8 cellular contexts compared by ENCODE assay signal in genomic region chr1:2545754-2546514, GRCh38. TPM values are rescaled to one million over a fixed set of nuclear protein-coding genes. Genes with fewer than 3 reads are reported as not detected.
DNase-seq lines count a peak whose midpoint lies in the region; ATAC-seq and TF ChIP-seq lines count a peak whose summit lies in the region.

No MANE protein-coding gene starts in this region.

- peaks cover 0 to 36% (median 10%) of the 10 kb centered on the region in 4 donors for H3K4me1 Mint-ChIP-seq in CD4-positive, CD25-positive, alpha-beta regulatory T cell
- H3K4me1 Mint-ChIP-seq in activated T-cell treated with anti-CD3 and anti-CD28 coated beads, Interleukin-2, amount 50 U/mL, for 24 hours (ENCODE audit: low read depth): peaks cover 41% of the 10 kb centered on the region
- peaks cover 11 to 34% (median 27%) of the 10 kb centered on the region in 3 donors for H3K4me1 Mint-ChIP-seq in naive B cell
- peaks cover 58% of the 10 kb centered on the region for H3K4me1 Mint-ChIP-seq in stimulated activated memory B cell treated with anti-CD40 and anti-IgM and Interleukin-4, amounts not matched to agents 10 μg/mL and 1 μg/mL and 100 μg/mL, for 72 hours

- peak overlapping the region; percentile 94 to 99 (median 95) for H3K4me3 Mint-ChIP-seq in CD4-positive, CD25-positive, alpha-beta regulatory T cell
- peak overlapping the region; percentile 80 for H3K4me3 Mint-ChIP-seq in activated T-cell treated with anti-CD3 and anti-CD28 coated beads, Interleukin-2, amount 50 U/mL, for 24 hours
- peak overlapping the region; percentile 83 to 97 (median 92) for H3K4me3 Mint-ChIP-seq in naive B cell
- peak overlapping the region; percentile 84 for H3K4me3 Mint-ChIP-seq in stimulated activated memory B cell treated with anti-CD40 and anti-IgM and Interleukin-4, amounts not matched to agents 10 μg/mL and 1 μg/mL and 100 μg/mL, for 72 hours

- peaks cover 13% of the 10 kb centered on the region for H3K27me3 Mint-ChIP-seq in CD4-positive, CD25-positive, alpha-beta regulatory T cell
- peaks cover 2% of the 10 kb centered on the region for H3K27me3 Mint-ChIP-seq in activated T-cell treated with anti-CD3 and anti-CD28 coated beads, Interleukin-2, amount 50 U/mL, for 24 hours
- peaks cover 0 to 5% (median 0%) of the 10 kb centered on the region in 3 donors for H3K27me3 Mint-ChIP-seq in naive B cell
- H3K27me3 Mint-ChIP-seq in stimulated activated memory B cell treated with anti-CD40 and anti-IgM and Interleukin-4, amounts not matched to agents 10 μg/mL and 1 μg/mL and 100 μg/mL, for 72 hours: peaks cover 23% of the 10 kb centered on the region

- no peaks in the 10 kb centered on the region for H3K9me2 ChIP-seq in OCI-LY1 (ENCODE audit: low read depth, low read length)

- H3F3A ChIP-seq in OCI-LY1 (ENCODE audit: insufficient read depth, low read length): no peaks in the 10 kb centered on the region

- peak overlapping the region; percentile 97 for H3K27ac ChIP-seq in CD4-positive, CD25-positive, alpha-beta regulatory T cell (ENCODE audit: insufficient read depth, low read length, poor library complexity, severe bottlenecking)
- H3K27ac ChIP-seq in OCI-LY1 (ENCODE audit: low read depth, low read length, poor library complexity, severe bottlenecking): no peak overlapping the region

- no peaks in the 10 kb centered on the region for H4K20me1 ChIP-seq in OCI-LY1 (ENCODE audit: insufficient read depth, low read length)

- H3K36me3 ChIP-seq in CD4-positive, CD25-positive, alpha-beta regulatory T cell (ENCODE audit: control insufficient read depth, insufficient read depth, low read length): no peaks in the 10 kb centered on the region
- H3K36me3 ChIP-seq in OCI-LY1 (ENCODE audit: insufficient read depth, low read length): no peaks in the 10 kb centered on the region

- H2AFZ ChIP-seq in OCI-LY1 (ENCODE audit: low read length): no peak overlapping the region

- no peak for TF ChIP-seq CTCF in OCI-LY1 (IDR thresholded peaks at IDR 0.05; ENCODE audit: low read length)

- H3K4me3 ChIP-seq in CD4-positive, CD25-positive, alpha-beta regulatory T cell (ENCODE audit: low read depth, low read length): no peak overlapping the region
- H3K4me3 ChIP-seq in OCI-LY1 (ENCODE audit: low read depth, low read length, poor library complexity, severe bottlenecking): peak overlapping the region; percentile 67

- H3K9me3 Mint-ChIP-seq in CD4-positive, CD25-positive, alpha-beta regulatory T cell: no peaks in the 10 kb centered on the region
- H3K9me3 Mint-ChIP-seq in activated T-cell treated with anti-CD3 and anti-CD28 coated beads, Interleukin-2, amount 50 U/mL, for 24 hours: no peaks in the 10 kb centered on the region
- no peaks in the 10 kb centered on the region for H3K9me3 Mint-ChIP-seq in naive B cell
- H3K9me3 Mint-ChIP-seq in stimulated activated memory B cell treated with anti-CD40 and anti-IgM and Interleukin-4, amounts not matched to agents 10 μg/mL and 1 μg/mL and 100 μg/mL, for 72 hours: no peaks in the 10 kb centered on the region

- peak; percentile 85 to 94 (median 90) for DNase-seq in CD4-positive, CD25-positive, alpha-beta regulatory T cell
- DNase-seq in HT-29 (ENCODE audit: low spot score): peak; percentile 74
- peak; percentile 88 for DNase-seq in activated T-cell treated with anti-CD3 and anti-CD28 coated beads, Interleukin-2, amount 50 U/mL, for 24 hours
- DNase-seq in naive B cell: peak; percentile 88

- H3K79me2 ChIP-seq in OCI-LY1 (ENCODE audit: insufficient read depth, low read length): no peaks in the 10 kb centered on the region

- peaks cover 49% of the 10 kb centered on the region for H3K4me1 ChIP-seq in CD4-positive, CD25-positive, alpha-beta regulatory T cell (ENCODE audit: control insufficient read depth, insufficient read depth, low read length, poor library complexity, severe bottlenecking)
- H3K4me1 ChIP-seq in OCI-LY1 (ENCODE audit: insufficient read depth, low read length, severe bottlenecking): peaks cover 34% of the 10 kb centered on the region

- H3K27ac Mint-ChIP-seq in CD4-positive, CD25-positive, alpha-beta regulatory T cell: peak overlapping the region in 1 of 3 donors; percentile 98
- H3K27ac Mint-ChIP-seq in activated T-cell treated with anti-CD3 and anti-CD28 coated beads, Interleukin-2, amount 50 U/mL, for 24 hours: no peak overlapping the region
- peak overlapping the region in 5 of 6 donors; percentile 95 to 99 (median 99) for H3K27ac Mint-ChIP-seq in naive B cell
- peak overlapping the region; percentile 96 for H3K27ac Mint-ChIP-seq in stimulated activated memory B cell treated with anti-CD40 and anti-IgM and Interleukin-4, amounts not matched to agents 10 μg/mL and 1 μg/mL and 100 μg/mL, for 72 hours

- H3K4me2 ChIP-seq in OCI-LY1 (ENCODE audit: low read length): peak overlapping the region; percentile 77

- H3K27me3 ChIP-seq in CD4-positive, CD25-positive, alpha-beta regulatory T cell (ENCODE audit: control insufficient read depth, insufficient read depth, low read length): no peaks in the 10 kb centered on the region
- H3K27me3 ChIP-seq in OCI-LY1 (ENCODE audit: insufficient read depth, low read length): no peaks in the 10 kb centered on the region

- peak; percentile 54 to 55 for ATAC-seq in CD4-positive, CD25-positive, alpha-beta regulatory T cell (ENCODE audit: low read depth in 2 of 2)
- ATAC-seq in GM19452 (IDR thresholded peaks at IDR 0.05; ENCODE audit: unreplicated experiment) (peak; percentile 37), esophagus mucosa (peak; percentile 45), naive B cell (ENCODE audit: low read depth in 2 of 2) (peak; percentile 49 to 58)
- peak; percentile 67 for ATAC-seq in stimulated activated memory B cell treated with anti-CD40 and anti-IgM and Interleukin-4, amounts not matched to agents 10 μg/mL and 1 μg/mL and 100 μg/mL, for 72 hours

- no peaks in the 10 kb centered on the region for H3K9me3 ChIP-seq in CD4-positive, CD25-positive, alpha-beta regulatory T cell (ENCODE audit: control insufficient read depth in 2 of 2, low read length in 2 of 2)
- H3K9me3 ChIP-seq in OCI-LY1 (ENCODE audit: low read length): no peaks in the 10 kb centered on the region

- H3K9ac ChIP-seq in OCI-LY1 (ENCODE audit: low read length): peak overlapping the region; percentile 60; the same call in 1 of the 2 replicates

- H3K36me3 Mint-ChIP-seq in CD4-positive, CD25-positive, alpha-beta regulatory T cell: no peaks in the 10 kb centered on the region
- H3K36me3 Mint-ChIP-seq in activated T-cell treated with anti-CD3 and anti-CD28 coated beads, Interleukin-2, amount 50 U/mL, for 24 hours (ENCODE audit: low read depth): no peaks in the 10 kb centered on the region
- no peaks in the 10 kb centered on the region for H3K36me3 Mint-ChIP-seq in naive B cell
- H3K36me3 Mint-ChIP-seq in stimulated activated memory B cell treated with anti-CD40 and anti-IgM and Interleukin-4, amounts not matched to agents 10 μg/mL and 1 μg/mL and 100 μg/mL, for 72 hours: no peaks in the 10 kb centered on the region

RNA-seq across cellular contexts. Expression of gene TNFRSF14, which starts 10.2 kb away (rescaled TPM):
- total RNA-seq in CD4-positive, CD25-positive, alpha-beta regulatory T cell: 235 TPM
- 10 to 100 TPM; 57.3 to 75.8 (median 73.8) TPM for polyA plus RNA-seq in CD4-positive, CD25-positive, alpha-beta regulatory T cell
- total RNA-seq in HT-29 (2014; rRNA removed; shearing (Covaris generic)): 77.4 and 85.6 TPM in 2 replicates
- total RNA-seq in esophagus mucosa: 12.0 TPM
- polyA plus RNA-seq in naive B cell (ENCODE audit: low read depth in 6 of 6): 10 to 100 TPM; 40.7 to 75.6 (median 50.4) TPM

RNA-seq across cellular contexts. Expression of gene HES5, which starts 15.9 kb away (rescaled TPM):
- not detected for total RNA-seq in CD4-positive, CD25-positive, alpha-beta regulatory T cell
- polyA plus RNA-seq in CD4-positive, CD25-positive, alpha-beta regulatory T cell: not detected
- total RNA-seq in HT-29 (2014; rRNA removed; shearing (Covaris generic)): 0.28 and 0.42 TPM in 2 replicates
- total RNA-seq in esophagus mucosa: 1.3 TPM
- polyA plus RNA-seq in naive B cell (ENCODE audit: low read depth in 6 of 6): not detected

RNA-seq across cellular contexts. Expression of gene PANK4, which starts 19.5 kb away (rescaled TPM):
- total RNA-seq in CD4-positive, CD25-positive, alpha-beta regulatory T cell: 66.6 TPM
- polyA plus RNA-seq in CD4-positive, CD25-positive, alpha-beta regulatory T cell: 10 to 100 TPM; 16.8 to 23.7 (median 17.3) TPM
- total RNA-seq in HT-29 (2014; rRNA removed; shearing (Covaris generic)): 37.8 and 48.3 TPM in 2 replicates
- 10.1 TPM for total RNA-seq in esophagus mucosa
- polyA plus RNA-seq in naive B cell (ENCODE audit: low read depth in 6 of 6): 10 to 100 TPM in 3 of 6 donors, 1 to 10 TPM in 3; 8.6 to 22.2 (median 9.9) TPM

RNA-seq across cellular contexts. Expression of gene PRXL2B, which starts 40.6 kb away (rescaled TPM):
- total RNA-seq in CD4-positive, CD25-positive, alpha-beta regulatory T cell: 24.5 TPM
- 10 to 100 TPM; 24.7 to 31.1 (median 27.2) TPM for polyA plus RNA-seq in CD4-positive, CD25-positive, alpha-beta regulatory T cell
- 90.1 and 101 TPM in 2 replicates for total RNA-seq in HT-29 (2014; rRNA removed; shearing (Covaris generic))
- 12.7 TPM for total RNA-seq in esophagus mucosa
- 10 to 100 TPM; 11.6 to 18.6 (median 13.7) TPM for polyA plus RNA-seq in naive B cell (ENCODE audit: low read depth in 6 of 6)
